10 cellular contexts compared by ENCODE assay signal in the genomic region with DNA sequence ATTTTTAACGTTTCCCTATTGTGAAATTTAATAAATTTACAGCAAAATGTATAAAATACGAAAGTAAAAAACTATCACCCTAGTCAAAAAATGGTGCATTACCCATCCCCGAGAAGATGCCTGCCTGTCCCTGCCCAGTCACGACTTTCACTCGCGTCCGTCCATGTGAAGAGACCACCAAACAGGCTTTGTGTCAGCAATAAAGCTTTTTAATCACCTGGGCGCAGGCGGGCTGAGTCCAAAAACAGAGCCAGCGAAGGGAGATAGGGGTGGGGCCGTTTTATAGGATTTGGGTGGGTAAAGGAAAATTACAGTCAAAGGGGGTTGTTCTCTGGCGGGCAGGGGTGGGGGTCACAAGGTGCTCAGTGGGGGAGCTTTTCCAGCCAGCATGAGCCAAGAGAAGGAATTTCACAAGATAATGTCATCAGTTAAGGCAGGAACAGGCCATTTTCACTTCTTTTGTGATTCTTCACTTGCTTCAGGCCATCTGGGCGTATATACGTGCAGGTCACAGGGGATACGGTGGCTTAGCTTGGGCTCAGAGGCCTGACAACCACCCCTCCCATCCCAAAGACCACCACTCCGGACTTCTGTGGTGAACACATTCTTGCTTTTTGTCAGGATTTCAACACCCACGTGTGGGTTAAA. TPM values are rescaled to one million over a fixed set of nuclear protein-coding genes. Genes with fewer than 3 reads are reported as not detected.
A peak's percentile ranks its signal among the peaks of the same experiment; 100 is the strongest.
DNase-seq lines count a peak whose midpoint lies in the region; ATAC-seq and TF ChIP-seq lines count a peak whose summit lies in the region.
"Not testable (repeated sequence)": the region's sequence is repeated elsewhere in the genome, so short reads cannot be mapped to it uniquely, and the experiment has no call there.
"Had no signal": no experiment of that assay in that cellular context is flagged by ENCODE, and none has a peak within 500 bp of the region (broad histone marks: within the 10 kb centered on the region; RNA-seq: fewer than 3 reads in every experiment).

No MANE protein-coding gene starts in this region.

- not testable (repeated sequence) for H3K4ac ChIP-seq in H9 (ENCODE audit: low read depth, low read length); neuronal stem cell (ENCODE audit: low read length)
- H3K4ac ChIP-seq in mesenchymal stem cell (ENCODE audit: low read depth in 1 of 2, low read length in 2 of 2) = peak overlapping the region; percentile 28 to 76

- not testable (repeated sequence) for H4K91ac ChIP-seq in H9 (ENCODE audit: insufficient read length, low read depth, low read length); mesenchymal stem cell (ENCODE audit: low read length)
- peak overlapping the region; percentile 44 for H4K91ac ChIP-seq in neuronal stem cell (ENCODE audit: low read depth, low read length, poor library complexity)

- not testable (repeated sequence) for H3K9me3 ChIP-seq in H9 (ENCODE audit: control insufficient read depth, low read depth, low read length); ectodermal cell (ENCODE audit: control insufficient read depth, low read length); hepatocyte (ENCODE audit: low read depth); mesenchymal stem cell (ENCODE audit: control insufficient read depth, low read length); sigmoid colon
- H3K9me3 ChIP-seq in neuronal stem cell (replicated peaks in 1 of 2; ENCODE audit: control insufficient read depth in 2 of 2, insufficient read depth in 1 of 2, low read depth in 1 of 2, low read length in 2 of 2) = peaks cover 3 to 18% of the 10 kb centered on the region in 2 donors

- H3K79me1 ChIP-seq in H9 (ENCODE audit: insufficient read depth, low read depth, low read length, poor library complexity, severe bottlenecking); mesenchymal stem cell (replicated peaks; ENCODE audit: low read length, poor library complexity, severe bottlenecking); neuronal stem cell (ENCODE audit: low read depth, low read length): not testable (repeated sequence)

- DNase-seq in H9 (peak; percentile 78), sigmoid colon (peak; percentile 48)
- DNase-seq in WTC11 (ENCODE audit: low spot score); hepatocyte (ENCODE audit: low spot score); mesenchymal stem cell; neuronal stem cell (ENCODE audit: low spot score): not testable (repeated sequence)

- H3K27me3 ChIP-seq in H9 (ENCODE audit: insufficient read depth, low read length); ectodermal cell (ENCODE audit: control insufficient read depth, insufficient read depth, low read length, poor library complexity, severe bottlenecking); hepatocyte; mesenchymal stem cell (ENCODE audit: control insufficient read depth in 1 of 2, insufficient read depth in 1 of 2, low read length in 2 of 2); neuronal stem cell (ENCODE audit: control insufficient read depth in 3 of 3, insufficient read depth in 3 of 3, low read depth in 1 of 3, low read length in 3 of 3); sigmoid colon: not testable (repeated sequence)

- H2AFZ ChIP-seq in H9 (ENCODE audit: low read length) = not testable (repeated sequence)
- H2AFZ ChIP-seq in hepatocyte (peak overlapping the region; percentile 9), mesenchymal stem cell (ENCODE audit: low read depth, low read length) (peak overlapping the region; percentile 66), neuronal stem cell (ENCODE audit: low read length) (peak overlapping the region; percentile 70)

- H3K27ac Mint-ChIP-seq in H9 (peak overlapping the region; percentile 97 to 98 (median 98)), WTC11 (peak overlapping the region; percentile 100)

- not testable (repeated sequence) for H3K36me3 ChIP-seq in ectodermal cell (ENCODE audit: control insufficient read depth, insufficient read depth, low read length); hepatocyte (replicated peaks; ENCODE audit: insufficient read depth, low read depth); mesenchymal stem cell (ENCODE audit: control insufficient read depth in 1 of 2, insufficient read depth in 2 of 2, low read depth in 1 of 2, low read length in 2 of 2); neuronal stem cell (replicated peaks in 1 of 2; ENCODE audit: control insufficient read depth in 2 of 2, insufficient read depth in 2 of 2, low read length in 2 of 2); sigmoid colon

- POLR2A ChIA-PET in WTC11 (lab: Charles Lee) = interaction anchor here (0.7 to 1.6 kb wide), 3 partner anchors 9 to 22 kb away, joined by 3 to 10 read pairs (median 7); no protein-coding TSS in a partner anchor

- peak overlapping the region in 1 of 2 experiments; percentile 72; a peak in 1 of 5 replicates for H3K4me3 Mint-ChIP-seq in H9
- peak overlapping the region; percentile 59 for H3K4me3 Mint-ChIP-seq in WTC11

- H2BK12ac ChIP-seq in H9 (ENCODE audit: insufficient read length, low read depth, low read length); neuronal stem cell (ENCODE audit: low read length): not testable (repeated sequence)
- H2BK12ac ChIP-seq in mesenchymal stem cell (ENCODE audit: low read length in 2 of 2) = peak overlapping the region in 1 of 2 experiments; percentile 96

- H3K9ac ChIP-seq in H9 (ENCODE audit: extremely low read depth, insufficient read length, low read length); mesenchymal stem cell (ENCODE audit: low read length); neuronal stem cell (ENCODE audit: low read depth, low read length, poor library complexity): not testable (repeated sequence)

- no CpG with 5 or more reads among the region's 17 CpGs for WGBS in H9 (ENCODE audit: extremely low coverage, insufficient read length, low lambda C conversion rate)
- WGBS in ectodermal cell, 2 experiments = 55 to 60% methylated on average over 16 to 17 of the region's 17 CpGs
- 78% methylated on average over 17 of the region's 17 CpGs for WGBS in hepatocyte (ENCODE audit: low lambda C conversion rate, missing lambda C conversion rate)
- WGBS in mesenchymal stem cell = 75% methylated on average over 16 of the region's 17 CpGs
- WGBS in neuronal stem cell (ENCODE audit: extremely low coverage in 2 of 2, insufficient read length in 2 of 2, insufficient replicate concordance in 1 of 2), 2 donors = no CpG with 5 or more reads among the region's 17 CpGs
- WGBS in sigmoid colon, 2 donors = 87 to 88% methylated on average over 17 of the region's 17 CpGs

- H3K9me3 Mint-ChIP-seq in H9 (peaks cover 21 to 25% of the 10 kb centered on the region in 2 experiments), WTC11 (peaks cover 30% of the 10 kb centered on the region)

- not testable (repeated sequence) for H2BK120ac ChIP-seq in H9 (ENCODE audit: low read depth, low read length, poor library complexity, severe bottlenecking); mesenchymal stem cell (ENCODE audit: low read depth, low read length); neuronal stem cell (ENCODE audit: low read depth, low read length)

- H3K4me1 Mint-ChIP-seq in H9 (peaks cover 36 to 44% of the 10 kb centered on the region in 2 experiments), WTC11 (peaks cover 54% of the 10 kb centered on the region)

- H3K9me2 ChIP-seq in hepatocyte (replicated peaks; ENCODE audit: insufficient read depth) = not testable (repeated sequence)

- H3T11ph ChIP-seq in H9 (ENCODE audit: low read length) = not testable (repeated sequence)

- H3K4me2 ChIP-seq in H9 (ENCODE audit: insufficient read depth, insufficient read length, low read length); mesenchymal stem cell (ENCODE audit: low read length, poor library complexity, severe bottlenecking); neuronal stem cell (ENCODE audit: insufficient read depth, low read length, poor library complexity, severe bottlenecking): not testable (repeated sequence)
- peak overlapping the region; percentile 68 for H3K4me2 ChIP-seq in hepatocyte

- H4K20me1 ChIP-seq in H9 (ENCODE audit: control insufficient read depth, insufficient read depth, insufficient read length); hepatocyte (ENCODE audit: insufficient read depth, poor library complexity, severe bottlenecking): not testable (repeated sequence)

- H2BK20ac ChIP-seq in H9 (ENCODE audit: low read depth, low read length, poor library complexity, severe bottlenecking) = not testable (repeated sequence)

- H3K18ac ChIP-seq in H9 (ENCODE audit: insufficient read length, low read depth, low read length) (peak overlapping the region; percentile 5), mesenchymal stem cell (ENCODE audit: low read depth in 1 of 2, low read length in 2 of 2) (peak overlapping the region in 1 of 2 experiments; percentile 27), neuronal stem cell (ENCODE audit: low read length) (peak overlapping the region; percentile 29)

- not testable (repeated sequence) for H3K23me2 ChIP-seq in H9 (ENCODE audit: insufficient read length, low read depth, low read length, poor library complexity, severe bottlenecking)

- H3K4me1 ChIP-seq in H9 (ENCODE audit: insufficient read depth, low read length) (peaks cover 12% of the 10 kb centered on the region; the same call in 1 of the 2 replicates), ectodermal cell (ENCODE audit: control insufficient read depth, insufficient read depth, low read length) (peaks cover 13% of the 10 kb centered on the region), hepatocyte (ENCODE audit: insufficient read depth) (peaks cover 37% of the 10 kb centered on the region), mesenchymal stem cell (ENCODE audit: control insufficient read depth, insufficient read depth, low read depth, low read length) (peaks cover 13% of the 10 kb centered on the region), neuronal stem cell (ENCODE audit: control insufficient read depth in 2 of 2, insufficient read depth in 1 of 2, low read depth in 1 of 2, low read length in 2 of 2) (peaks cover 27 to 36% of the 10 kb centered on the region in 2 donors), sigmoid colon (peaks cover 0 to 15% (median 7%) of the 10 kb centered on the region in 4 donors)

- intact Hi-C loops in sigmoid colon (cut with DNase I) = not testable (repeated sequence)

- H3K27ac ChIP-seq in H9 (ENCODE audit: insufficient read length, low read depth, low read length) (peak overlapping the region; percentile 7), ectodermal cell (ENCODE audit: insufficient read depth, low read depth, low read length, poor library complexity, severe bottlenecking) (peak overlapping the region; percentile 64), hepatocyte (peak overlapping the region; percentile 93), neuronal stem cell (replicated peaks; ENCODE audit: low read length) (peak overlapping the region; percentile 98)
- H3K27ac ChIP-seq in mesenchymal stem cell (ENCODE audit: low read length, poor library complexity, severe bottlenecking); sigmoid colon: not testable (repeated sequence)

- not testable (repeated sequence) for H3K23ac ChIP-seq in H9 (ENCODE audit: insufficient read length, low read depth, low read length); mesenchymal stem cell (ENCODE audit: low read length in 2 of 2); neuronal stem cell (ENCODE audit: low read depth, low read length, poor library complexity)

- H3K36me3 Mint-ChIP-seq in H9 (ENCODE audit: insufficient read depth in 1 of 3, low read depth in 3 of 3) (peaks cover 4 to 38% (median 11%) of the 10 kb centered on the region in 3 experiments; a peak in 6 of 7 replicates), WTC11 (peaks cover 30% of the 10 kb centered on the region)

- TF ChIP-seq POLR2A in sigmoid colon (IDR thresholded peaks at IDR 0.05) = not testable (repeated sequence)

- not testable (repeated sequence) for H3K56ac ChIP-seq in H9 (ENCODE audit: insufficient read length, low read depth, low read length)

- H3K4me3 ChIP-seq in ectodermal cell (ENCODE audit: insufficient read depth, low read depth, low read length); hepatocyte; mesenchymal stem cell (ENCODE audit: insufficient read depth in 1 of 2, low read depth in 1 of 2, low read length in 2 of 2); sigmoid colon: not testable (repeated sequence)
- H3K4me3 ChIP-seq in neuronal stem cell (ENCODE audit: low read length in 2 of 2) = peak overlapping the region in 1 of 2 donors; percentile 28

- H3K79me2 ChIP-seq in H9 (ENCODE audit: insufficient read depth, low read length); hepatocyte: not testable (repeated sequence)

- CTCF ChIA-PET in WTC11 (lab: Charles Lee) = interaction anchor here (0.9 to 1.9 kb wide), 7 partner anchors 19 to 83 kb away, joined by 3 to 12 read pairs (median 4); a partner anchor contains a TSS

- not testable (repeated sequence) for H3K27me3 Mint-ChIP-seq in H9 (ENCODE audit: low read depth)
- peaks cover 10% of the 10 kb centered on the region for H3K27me3 Mint-ChIP-seq in WTC11 (ENCODE audit: low read depth)

- not testable (repeated sequence) for TF ChIP-seq EP300 in sigmoid colon (IDR thresholded peaks at IDR 0.05)

- ATAC-seq in WTC11 = peak; percentile 24

- peak overlapping the region; percentile 1; the same call in 1 of the 2 replicates for H3K14ac ChIP-seq in H9 (ENCODE audit: insufficient read depth, low read length)
- not testable (repeated sequence) for H3K14ac ChIP-seq in mesenchymal stem cell (ENCODE audit: low read length in 2 of 2); neuronal stem cell (ENCODE audit: low read length)

- not testable (repeated sequence) for H4K5ac ChIP-seq in H9 (ENCODE audit: insufficient read length, low read depth, low read length)

- H4K8ac ChIP-seq in H9 (replicated peaks; ENCODE audit: insufficient read length, low read depth, low read length); mesenchymal stem cell (ENCODE audit: low read length); neuronal stem cell (ENCODE audit: low read depth, low read length): not testable (repeated sequence)

- not testable (repeated sequence) for H2BK5ac ChIP-seq in H9 (ENCODE audit: insufficient read length, low read length); mesenchymal stem cell (ENCODE audit: low read depth, low read length, poor library complexity, severe bottlenecking)
- peak overlapping the region; percentile 30 for H2BK5ac ChIP-seq in neuronal stem cell (ENCODE audit: low read length)

- H2BK15ac ChIP-seq in H9 (ENCODE audit: low read depth, low read length); neuronal stem cell (ENCODE audit: low read length): not testable (repeated sequence)
- peak overlapping the region; percentile 21 for H2BK15ac ChIP-seq in mesenchymal stem cell (ENCODE audit: low read depth, poor library complexity, severe bottlenecking)

- TF ChIP-seq CTCF in H9 (conservative IDR thresholded peaks at IDR 0.05); WTC11 (IDR thresholded peaks at IDR 0.05); hepatocyte (IDR thresholded peaks at IDR 0.05; ENCODE audit: poor library complexity); sigmoid colon (IDR thresholded peaks at IDR 0.05): not testable (repeated sequence)

- not testable (repeated sequence) for H2AK5ac ChIP-seq in H9 (ENCODE audit: insufficient read length, low read length); mesenchymal stem cell (ENCODE audit: low read length, severe bottlenecking); neuronal stem cell (ENCODE audit: low read depth, low read length)

RNA-seq across cellular contexts. Expression of a gene that starts 13.1 kb away (rescaled TPM):
- total RNA-seq in H9 (2021) = 419 and 425 TPM in 2 replicates
- 381 to 503 TPM (median 481 TPM) in 3 replicates for total RNA-seq in WTC11 (2021)
- 171 TPM for polyA plus RNA-seq in ectodermal cell (2013, experiment 1 of 4)
- 166 TPM for polyA plus RNA-seq in ectodermal cell (2013, experiment 2 of 4)
- 147 TPM for polyA plus RNA-seq in ectodermal cell (2013, experiment 3 of 4)
- polyA plus RNA-seq in ectodermal cell (2013, experiment 4 of 4) = 167 TPM
- 166 and 182 TPM in 2 replicates for total RNA-seq in hepatocyte
- 2,035 and 2,121 TPM in 2 replicates for polyA plus RNA-seq in hepatocyte
- polyA plus RNA-seq in mesenchymal stem cell (2013, experiment 1 of 2) = 2,969 TPM
- polyA plus RNA-seq in mesenchymal stem cell (2013, experiment 2 of 2) = 2,910 TPM
- 629 TPM for polyA plus RNA-seq in neuronal stem cell (2013, experiment 1 of 2)
- polyA plus RNA-seq in neuronal stem cell (2013, experiment 2 of 2) = 604 TPM
- total RNA-seq in sigmoid colon = 100 to 1,000 TPM; 278 to 463 (median 291) TPM
- 1,000 to 10,000 TPM in 1 of 3 donors, 100 to 1,000 TPM in 2; 116 to 1,104 (median 383) TPM for polyA plus RNA-seq in sigmoid colon

RNA-seq across cellular contexts. Expression of a gene that starts 19.9 kb away (rescaled TPM):
- 498 and 500 TPM in 2 replicates for total RNA-seq in H9 (2021)
- 544 to 679 TPM (median 640 TPM) in 3 replicates for total RNA-seq in WTC11 (2021)
- polyA plus RNA-seq in ectodermal cell (2013, experiment 1 of 4) = 30.5 TPM
- 32.4 TPM for polyA plus RNA-seq in ectodermal cell (2013, experiment 2 of 4)
- 43.7 TPM for polyA plus RNA-seq in ectodermal cell (2013, experiment 3 of 4)
- polyA plus RNA-seq in ectodermal cell (2013, experiment 4 of 4) = 50.2 TPM
- total RNA-seq in hepatocyte = 98.0 and 98.9 TPM in 2 replicates
- 159 and 201 TPM in 2 replicates for polyA plus RNA-seq in hepatocyte
- polyA plus RNA-seq in mesenchymal stem cell (2013, experiment 1 of 2) = 395 TPM
- 368 TPM for polyA plus RNA-seq in mesenchymal stem cell (2013, experiment 2 of 2)
- polyA plus RNA-seq in neuronal stem cell (2013, experiment 1 of 2) = 171 TPM
- polyA plus RNA-seq in neuronal stem cell (2013, experiment 2 of 2) = 162 TPM
- total RNA-seq in sigmoid colon = 10 to 100 TPM; 82.4 to 94.2 (median 92.6) TPM
- 100 to 1,000 TPM in 1 of 3 donors, 10 to 100 TPM in 2; 41.2 to 580 (median 58.9) TPM for polyA plus RNA-seq in sigmoid colon

RNA-seq across cellular contexts. Expression of a gene that starts 26.1 kb away (rescaled TPM):
- total RNA-seq in H9 (2021) = 421 and 425 TPM in 2 replicates
- 436 to 616 TPM (median 577 TPM) in 3 replicates for total RNA-seq in WTC11 (2021)
- 108 TPM for polyA plus RNA-seq in ectodermal cell (2013, experiment 1 of 4)
- polyA plus RNA-seq in ectodermal cell (2013, experiment 2 of 4) = 103 TPM
- 96.5 TPM for polyA plus RNA-seq in ectodermal cell (2013, experiment 3 of 4)
- polyA plus RNA-seq in ectodermal cell (2013, experiment 4 of 4) = 114 TPM
- total RNA-seq in hepatocyte = 59.2 and 74.6 TPM in 2 replicates
- polyA plus RNA-seq in hepatocyte = 504 and 535 TPM in 2 replicates
- polyA plus RNA-seq in mesenchymal stem cell (2013, experiment 1 of 2) = 1,548 TPM
- polyA plus RNA-seq in mesenchymal stem cell (2013, experiment 2 of 2) = 1,588 TPM
- polyA plus RNA-seq in neuronal stem cell (2013, experiment 1 of 2) = 660 TPM
- 657 TPM for polyA plus RNA-seq in neuronal stem cell (2013, experiment 2 of 2)
- 100 to 1,000 TPM in 3 of 4 donors, 10 to 100 TPM in 1; 79.8 to 187 (median 141) TPM for total RNA-seq in sigmoid colon
- 100 to 1,000 TPM in 2 of 3 donors, 10 to 100 TPM in 1; 73.3 to 461 (median 164) TPM for polyA plus RNA-seq in sigmoid colon

RNA-seq across cellular contexts. Expression of a gene that starts 34.4 kb away (rescaled TPM):
- total RNA-seq in H9 (2021) (not detected in 2 replicates), WTC11 (2021) (not detected in 3 replicates), hepatocyte (not detected in 2 replicates), sigmoid colon (not detected)
- not detected for polyA plus RNA-seq in ectodermal cell (2013, experiment 1 of 4)
- polyA plus RNA-seq in ectodermal cell (2013, experiment 2 of 4) = not detected
- polyA plus RNA-seq in ectodermal cell (2013, experiment 3 of 4) = not detected
- polyA plus RNA-seq in ectodermal cell (2013, experiment 4 of 4) = not detected
- polyA plus RNA-seq in hepatocyte (0.36 TPM in 1 of 2 replicates, not detected in the other), sigmoid colon (not detected)
- not detected for polyA plus RNA-seq in mesenchymal stem cell (2013, experiment 1 of 2)
- not detected for polyA plus RNA-seq in mesenchymal stem cell (2013, experiment 2 of 2)
- not detected for polyA plus RNA-seq in neuronal stem cell (2013, experiment 1 of 2)
- 0.06 TPM for polyA plus RNA-seq in neuronal stem cell (2013, experiment 2 of 2)
- total RNA-seq: CD8-positive, alpha-beta memory T cell; HT-29 had no signal
- polyA plus RNA-seq: AG04450; CD8-positive, alpha-beta memory T cell had no signal

RNA-seq across cellular contexts. Expression of a gene that starts 35.6 kb away (rescaled TPM):
- 101 and 105 TPM in 2 replicates for total RNA-seq in H9 (2021)
- 88.0 to 113 TPM (median 97.8 TPM) in 3 replicates for total RNA-seq in WTC11 (2021)
- polyA plus RNA-seq in ectodermal cell (2013, experiment 1 of 4) = 125 TPM
- 133 TPM for polyA plus RNA-seq in ectodermal cell (2013, experiment 2 of 4)
- 120 TPM for polyA plus RNA-seq in ectodermal cell (2013, experiment 3 of 4)
- polyA plus RNA-seq in ectodermal cell (2013, experiment 4 of 4) = 119 TPM
- 27.8 and 38.8 TPM in 2 replicates for total RNA-seq in hepatocyte
- polyA plus RNA-seq in hepatocyte = 30.0 and 44.6 TPM in 2 replicates
- polyA plus RNA-seq in mesenchymal stem cell (2013, experiment 1 of 2) = 17.0 TPM
- 15.3 TPM for polyA plus RNA-seq in mesenchymal stem cell (2013, experiment 2 of 2)
- polyA plus RNA-seq in neuronal stem cell (2013, experiment 1 of 2) = 87.0 TPM
- polyA plus RNA-seq in neuronal stem cell (2013, experiment 2 of 2) = 87.3 TPM
- total RNA-seq in sigmoid colon = 1 to 10 TPM; 1.4 to 9.1 (median 2.7) TPM
- 1 to 10 TPM in 2 of 3 donors, not detected in 1; 7.6 to 7.8 TPM for polyA plus RNA-seq in sigmoid colon
- total RNA-seq: HT-29 had no signal
